40 cellular contexts compared by ENCODE assay signal in genomic region chr11:1211838-1212237, GRCh38. TPM values are rescaled to one million over a fixed set of nuclear protein-coding genes. Genes with fewer than 3 reads are reported as not detected.
"Had no signal": no experiment of that assay in that cellular context is flagged by ENCODE, and none has a peak within 500 bp of the region (broad histone marks: within the 10 kb centered on the region; RNA-seq: fewer than 3 reads in every experiment).

No MANE protein-coding gene starts in this region.

- DNase-seq: Karpas-422, Kasumi-1, MG63, MV-4-11, NCI-H1048, NCI-H1092, NCI-H1092 treated with DMSO at 0.1 percent for 48 hours, NCI-H1105, NCI-H1105 treated with DMSO at 0.1 percent for 48 hours, NCI-H1417, NCI-H1417 treated with DMSO at 0.1 percent for 48 hours, NCI-H1436, NCI-H1436 treated with DMSO at 0.1 percent for 48 hours, NCI-H146, NCI-H1694, NCI-H1694 treated with DMSO at 0.1 percent for 48 hours, NCI-H187, NCI-H187 treated with DMSO at 0.1 percent for 48 hours, NCI-H1930, NCI-H2029, NCI-H2029 treated with DMSO at 0.1 percent for 48 hours, NCI-H2081, NCI-H2081 treated with DMSO at 0.1 percent for 48 hours, NCI-H2107, NCI-H2171, NCI-H2171 treated with DMSO at 0.1 percent for 48 hours, NCI-H2227 treated with DMSO at 0.1 percent for 48 hours, NCI-H226, NCI-H345, NCI-H446, NCI-H446 treated with DMSO at 0.1 percent for 48 hours, NCI-H510A, NCI-H510A treated with DMSO at 0.1 percent for 48 hours, NCI-H524, NCI-H524 treated with DMSO at 0.1 percent for 48 hours, NCI-H526 had no signal

- H3K4me3 ChIP-seq: MG63 had no signal

- H3K36me3 ChIP-seq: MG63 had no signal

RNA-seq across cellular contexts. Expression of gene MUC5B, which starts 11.0 kb away (rescaled TPM):
- total RNA-seq: LHCN-M2, M059J, MCF 10A had no signal

RNA-seq across cellular contexts. Expression of gene MUC5AC, which starts 54.1 kb away (rescaled TPM):
- total RNA-seq: LHCN-M2, M059J, MCF 10A, NCI-H460 had no signal
